ENCODE assay signal across 8 cellular contexts in genomic region chr3:120348981-120349818, GRCh38. TPM values are rescaled to one million over a fixed set of nuclear protein-coding genes. Genes with fewer than 3 reads are reported as not detected.
DNase-seq lines count a peak whose midpoint lies in the region; ATAC-seq and TF ChIP-seq lines count a peak whose summit lies in the region.

LRRC58 (minus strand) TSS chr3:120349354; CDS start chr3:120349243, 111 bp downstream.

- peak within 1 kb of the TSS; percentile 89 for H3K4me3 Mint-ChIP-seq in GM23338
- peak within 1 kb of the TSS; percentile 85 to 96 (median 94) for H3K4me3 Mint-ChIP-seq in naive thymus-derived CD4-positive, alpha-beta T cell
- H3K4me3 Mint-ChIP-seq in stimulated activated naive B cell treated with anti-CD40 and anti-IgM and Interleukin-4, amounts not matched to agents 10 μg/mL and 1 μg/mL and 100 μg/mL, for 72 hours: peak within 1 kb of the TSS; percentile 89 to 91

- TF ChIP-seq CTCF in GM23338 (conservative IDR thresholded peaks at IDR 0.05; ENCODE audit: low read depth in 2 of 2): peak in 1 of 2 experiments; percentile 33; a peak in 2 of 4 replicates

- H3K27ac Mint-ChIP-seq in GM23338: peak within 1 kb of the TSS; percentile 81; the same call in 1 of the 2 replicates
- peak within 1 kb of the TSS; percentile 87 to 97 (median 93) for H3K27ac Mint-ChIP-seq in naive thymus-derived CD4-positive, alpha-beta T cell
- H3K27ac Mint-ChIP-seq in stimulated activated naive B cell treated with anti-CD40 and anti-IgM and Interleukin-4, amounts not matched to agents 10 μg/mL and 1 μg/mL and 100 μg/mL, for 72 hours: peak within 1 kb of the TSS; percentile 94

- H3K4me1 Mint-ChIP-seq in GM23338: peaks cover 21% of the 10 kb centered on the region
- peaks cover 39 to 54% (median 48%) of the 10 kb centered on the region in 7 donors for H3K4me1 Mint-ChIP-seq in naive thymus-derived CD4-positive, alpha-beta T cell
- H3K4me1 Mint-ChIP-seq in stimulated activated naive B cell treated with anti-CD40 and anti-IgM and Interleukin-4, amounts not matched to agents 10 μg/mL and 1 μg/mL and 100 μg/mL, for 72 hours: peaks cover 22 to 44% of the 10 kb centered on the region in 2 donors

- H3K27me3 ChIP-seq in GM23338 (ENCODE audit: insufficient read depth): peaks cover 22% of the 10 kb centered on the region
- H3K27me3 ChIP-seq in naive thymus-derived CD4-positive, alpha-beta T cell (ENCODE audit: control insufficient read depth in 2 of 2, insufficient read depth in 2 of 2, low read length in 2 of 2): no peaks in the 10 kb centered on the region

- H3K36me3 ChIP-seq in GM23338 (ENCODE audit: insufficient read depth): no peaks in the 10 kb centered on the region
- peaks cover 0 to 3% (median 0%) of the 10 kb centered on the region in 3 experiments for H3K36me3 ChIP-seq in naive thymus-derived CD4-positive, alpha-beta T cell (ENCODE audit: control insufficient read depth in 2 of 3, insufficient read depth in 3 of 3, low read length in 3 of 3)

- DNase-seq in EL: peak; percentile 94
- DNase-seq in GM23338 (ENCODE audit: low spot score): peak; percentile 90
- DNase-seq in Kasumi-1 (lab: John Stamatoyannopoulos, UW): peak; percentile 77 to 87
- peak; percentile 94 for DNase-seq in RKO (ENCODE audit: low spot score)
- DNase-seq in activated T-helper 1 cell treated with Interleukin-2 at 50 U/mL for 16 hours (ENCODE audit: low read depth): peak; percentile 82
- DNase-seq in fibroblast of gingiva (ENCODE audit: low read depth): peak; percentile 96
- peak; percentile 85 to 95 (median 94) for DNase-seq in naive thymus-derived CD4-positive, alpha-beta T cell
- peak; percentile 89 for DNase-seq in stimulated activated naive B cell treated with anti-CD40 and anti-IgM and Interleukin-4, amounts not matched to agents 10 μg/mL and 1 μg/mL and 100 μg/mL, for 72 hours

- POLR2A ChIA-PET in naive thymus-derived CD4-positive, alpha-beta T cell (lab: Charles Lee): interaction anchor here (0.6 to 2.7 kb wide), 17 partner anchors 13 to 1533 kb away, joined by 3 to 29 read pairs (median 5); partner anchors contain the start of genes COX17, GSK3B, GTF2E1 and NDUFB4

- peaks cover 4% of the 10 kb centered on the region; the same call in 1 of the 2 replicates for H4K20me1 ChIP-seq in GM23338 (replicated peaks; ENCODE audit: insufficient read depth)

- H2AFZ ChIP-seq in GM23338: peak within 1 kb of the TSS; percentile 87

- H3K79me2 ChIP-seq in GM23338 (replicated peaks; ENCODE audit: insufficient read depth): peaks cover 39% of the 10 kb centered on the region

- intact Hi-C loops in naive thymus-derived CD4-positive, alpha-beta T cell (cut with micrococcal nuclease): loop anchor here (1.0 to 10.0 kb wide), 17 partner anchors 13 to 1486 kb away; partner anchors contain the start of genes GTF2E1 (in 2 of the 2), NDUFB4 (in 2 of the 2), RABL3 (in 2 of the 2) and CFAP91 (in 1 of the 2)

- ATAC-seq in GM23338: peak; percentile 82
- ATAC-seq in naive thymus-derived CD4-positive, alpha-beta T cell: peak; percentile 95
- ATAC-seq in stimulated activated naive B cell treated with anti-CD40 and anti-IgM and Interleukin-4, amounts not matched to agents 10 μg/mL and 1 μg/mL and 100 μg/mL, for 72 hours (replicated peaks): peak; percentile 91 to 92

- peaks cover 9% of the 10 kb centered on the region for H3K27me3 Mint-ChIP-seq in GM23338 (ENCODE audit: insufficient read depth, low read depth, poor library complexity)
- H3K27me3 Mint-ChIP-seq in naive thymus-derived CD4-positive, alpha-beta T cell: peaks cover 0 to 29% (median 0%) of the 10 kb centered on the region in 5 donors
- H3K27me3 Mint-ChIP-seq in stimulated activated naive B cell treated with anti-CD40 and anti-IgM and Interleukin-4, amounts not matched to agents 10 μg/mL and 1 μg/mL and 100 μg/mL, for 72 hours: peaks cover 0 to 4% of the 10 kb centered on the region in 2 donors

- H3K9me3 ChIP-seq in naive thymus-derived CD4-positive, alpha-beta T cell (ENCODE audit: control insufficient read depth in 2 of 3, low read length in 3 of 3): no peaks in the 10 kb centered on the region

- H3F3A ChIP-seq in GM23338 (replicated peaks; ENCODE audit: low read depth): no peaks in the 10 kb centered on the region; the same call in 1 of the 2 replicates

- peak within 1 kb of the TSS; percentile 93 for H3K4me2 ChIP-seq in GM23338

- CTCF ChIA-PET in naive thymus-derived CD4-positive, alpha-beta T cell (lab: Charles Lee): interaction anchor here (0.5 to 3.2 kb wide), 4 partner anchors 12 to 456 kb away, joined by 3 to 10 read pairs (median 4); no protein-coding TSS in a partner anchor

- H3K9me2 ChIP-seq in GM23338 (ENCODE audit: insufficient read depth): no peaks in the 10 kb centered on the region

- H3K27ac ChIP-seq in GM23338 (ENCODE audit: low read depth): no peak within 1 kb of the TSS
- H3K27ac ChIP-seq in naive thymus-derived CD4-positive, alpha-beta T cell (ENCODE audit: low read depth, low read length): peak within 1 kb of the TSS; percentile 76

- peak within 1 kb of the TSS; percentile 84 for H3K4me3 ChIP-seq in GM23338
- H3K4me3 ChIP-seq in naive thymus-derived CD4-positive, alpha-beta T cell (ENCODE audit: low read length): peak within 1 kb of the TSS; percentile 91

- H3K4me1 ChIP-seq in GM23338 (ENCODE audit: insufficient read depth): peaks cover 10% of the 10 kb centered on the region
- H3K4me1 ChIP-seq in naive thymus-derived CD4-positive, alpha-beta T cell (ENCODE audit: control insufficient read depth in 2 of 2, insufficient read depth in 2 of 2, low read length in 2 of 2): peaks cover 20 to 26% of the 10 kb centered on the region in 2 donors

- H3K36me3 Mint-ChIP-seq in GM23338 (ENCODE audit: low read depth): peaks cover 6% of the 10 kb centered on the region; the same call in 2 of the 3 replicates
- peaks cover 0 to 12% (median 6%) of the 10 kb centered on the region in 5 donors for H3K36me3 Mint-ChIP-seq in naive thymus-derived CD4-positive, alpha-beta T cell
- peaks cover 9 to 15% of the 10 kb centered on the region in 2 donors for H3K36me3 Mint-ChIP-seq in stimulated activated naive B cell treated with anti-CD40 and anti-IgM and Interleukin-4, amounts not matched to agents 10 μg/mL and 1 μg/mL and 100 μg/mL, for 72 hours

- H3K9me3 Mint-ChIP-seq in GM23338: no peaks in the 10 kb centered on the region
- H3K9me3 Mint-ChIP-seq in naive thymus-derived CD4-positive, alpha-beta T cell: no peaks in the 10 kb centered on the region
- H3K9me3 Mint-ChIP-seq in stimulated activated naive B cell treated with anti-CD40 and anti-IgM and Interleukin-4, amounts not matched to agents 10 μg/mL and 1 μg/mL and 100 μg/mL, for 72 hours: no peaks in the 10 kb centered on the region

TF ChIP-seq in GM23338, 12 proteins besides CTCF, POLR2A, EP300 and RAD21:
- TF ChIP-seq POLR2AphosphoS5 (IDR thresholded peaks at IDR 0.05; ENCODE audit: low read depth): peak; percentile 72
- no peak for TF ChIP-seq CREB1 (CRISPR knock-in tag; IDR thresholded peaks at IDR 0.05; ENCODE audit: low read depth)
- TF ChIP-seq ZNF114 (CRISPR knock-in tag; IDR thresholded peaks at IDR 0.05): no peak

RNA-seq across cellular contexts. Expression of gene LRRC58, which starts in this region (rescaled TPM):
- total RNA-seq in GM23338 (2014; rRNA removed; shearing (Covaris generic)): 23.8 and 25.6 TPM in 2 replicates
- 5.8 and 7.0 TPM in 2 replicates for polyA plus RNA-seq in GM23338 (2016; fragmentation: Nextera tagmentation; extraction: Ambion mirVana)
- total RNA-seq in naive thymus-derived CD4-positive, alpha-beta T cell: 10 to 100 TPM; 12.3 to 24.1 (median 20.8) TPM
- 10 to 100 TPM in 1 of 2 donors, 1 to 10 TPM in 1; 8.1 to 10.5 TPM for polyA plus RNA-seq in naive thymus-derived CD4-positive, alpha-beta T cell
